ENCODE assay signal across 20 cellular contexts in the genomic region with DNA sequence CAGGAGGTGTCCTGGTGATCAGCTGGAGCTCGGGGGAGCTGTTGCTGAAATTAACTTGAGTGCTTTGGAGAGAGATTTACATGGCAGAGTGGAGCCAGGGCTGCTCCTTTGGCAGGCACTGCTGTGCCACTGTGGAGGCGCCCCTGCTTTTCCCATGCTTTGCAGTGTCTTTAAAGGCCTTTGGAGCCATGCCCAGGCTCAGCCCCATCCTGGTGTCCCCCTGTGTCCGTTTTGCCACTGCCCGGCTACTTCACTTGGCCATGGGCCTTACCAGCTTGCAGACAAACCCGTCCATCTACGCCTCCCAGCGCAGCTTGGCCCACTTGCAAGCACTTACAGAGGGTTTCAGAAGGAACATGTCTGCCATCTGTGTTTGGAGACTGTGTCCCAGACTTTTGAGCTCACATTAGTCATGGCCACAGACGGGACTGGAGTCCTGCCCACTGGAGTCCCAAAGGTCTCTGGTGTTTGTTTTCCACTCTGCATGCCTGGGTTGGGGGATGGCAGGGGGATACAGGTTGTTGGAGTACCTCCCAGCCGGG. TPM values are rescaled to one million over a fixed set of nuclear protein-coding genes. Genes with fewer than 3 reads are reported as not detected.
DNase-seq lines count a peak whose midpoint lies in the region; ATAC-seq, FAIRE-seq and TF ChIP-seq lines count a peak whose summit lies in the region.
"Had no signal": no experiment of that assay in that cellular context is flagged by ENCODE, and none has a peak within 500 bp of the region (broad histone marks: within the 10 kb centered on the region; RNA-seq: fewer than 3 reads in every experiment).

No MANE protein-coding gene starts in this region.

- WGBS in right cardiac atrium, result 48% methylated on average over 9 of the region's 9 CpGs

- H3K9me3 Mint-ChIP-seq in astrocyte (ENCODE audit: unreplicated experiment), result peaks cover 7% of the 10 kb centered on the region
- H3K9me3 Mint-ChIP-seq: activated CD4-positive, alpha-beta T cell treated with anti-CD3 and anti-CD28 coated beads, Interleukin-2, amount 10 ng/mL, durations not matched to agents 7 days and 5 days; activated naive CD4-positive, alpha-beta T cell treated with anti-CD3 and anti-CD28 coated beads, Interleukin-2, amount 50 U/mL, for 24 hours had no signal

- no peak overlapping the region for H3K27ac ChIP-seq in BLaER1 treated with 17β-estradiol and CSF1 and Interleukin-3, amounts not matched to agents 10 nM and 100 nM
- no peak overlapping the region for H3K27ac ChIP-seq in astrocyte (ENCODE audit: low read depth, low read length)
- peak overlapping the region; percentile 54 for H3K27ac ChIP-seq in right cardiac atrium (ENCODE audit: low read length)
- H3K27ac ChIP-seq: SJSA1 had no signal

- peak overlapping the region in 7 of 11 experiments; percentile 6 to 41 (median 31); a peak in 11 of 22 replicates for H3K4me2 ChIP-seq in BLaER1 treated with 17β-estradiol and CSF1 and Interleukin-3, amounts not matched to agents 10 nM and 100 nM
- no peak overlapping the region for H3K4me2 ChIP-seq in astrocyte (ENCODE audit: low read length)

- no peak for DNase-seq in astrocyte (ENCODE audit: low read depth)
- peak; percentile 81 to 90 (median 83) for DNase-seq in right cardiac atrium
- no peak for DNase-seq in sciatic nerve (ENCODE audit: low spot score)
- DNase-seq in NAMALWA (ENCODE audit: low spot score), result no peak
- DNase-seq in cortex of kidney (lab: John Stamatoyannopoulos, UW), result no peak
- DNase-seq: activated CD4-positive, alpha-beta T cell treated with anti-CD3 and anti-CD28 coated beads, Interleukin-2, amount 10 ng/mL, durations not matched to agents 7 days and 5 days; effector CD8-positive, alpha-beta T cell; NCI-H146; NCI-H526; T-helper 9 cell had no signal

- TF ChIP-seq CTCF in astrocyte (IDR thresholded peaks at IDR 0.05; ENCODE audit: insufficient read depth, low read depth, low read length), result no peak

- H3K36me3 ChIP-seq in BLaER1 treated with 17β-estradiol and CSF1 and Interleukin-3, amounts not matched to agents 10 nM and 100 nM, result no peaks in the 10 kb centered on the region; a peak in 1 of 22 replicates
- no peaks in the 10 kb centered on the region for H3K36me3 ChIP-seq in astrocyte (ENCODE audit: insufficient read depth, low read length)
- H3K36me3 ChIP-seq: breast epithelium, HAP-1, SJSA1 had no signal

- H3K27ac Mint-ChIP-seq in astrocyte (ENCODE audit: unreplicated experiment), result no peak overlapping the region
- H3K27ac Mint-ChIP-seq: activated CD4-positive, alpha-beta T cell treated with anti-CD3 and anti-CD28 coated beads, Interleukin-2, amount 10 ng/mL, durations not matched to agents 7 days and 5 days; activated naive CD4-positive, alpha-beta T cell treated with anti-CD3 and anti-CD28 coated beads, Interleukin-2, amount 50 U/mL, for 24 hours had no signal

- H3K27me3 Mint-ChIP-seq in astrocyte (ENCODE audit: low read depth, unreplicated experiment), result peaks cover 11% of the 10 kb centered on the region
- H3K27me3 Mint-ChIP-seq: activated naive CD4-positive, alpha-beta T cell treated with anti-CD3 and anti-CD28 coated beads, Interleukin-2, amount 50 U/mL, for 24 hours had no signal

- H3K27me3 ChIP-seq in BLaER1 treated with 17β-estradiol and CSF1 and Interleukin-3, amounts not matched to agents 10 nM and 100 nM, result no peaks in the 10 kb centered on the region
- H3K27me3 ChIP-seq in astrocyte (ENCODE audit: insufficient read depth, low read length) (peaks cover 21% of the 10 kb centered on the region), right cardiac atrium (ENCODE audit: control insufficient read depth, insufficient read depth) (no peaks in the 10 kb centered on the region)
- H3K27me3 ChIP-seq: breast epithelium had no signal

- H3K4me1 ChIP-seq in BLaER1 treated with 17β-estradiol and CSF1 and Interleukin-3, amounts not matched to agents 10 nM and 100 nM, result peaks cover 5 to 31% (median 12%) of the 10 kb centered on the region in 10 experiments; a peak in 14 of 20 replicates
- no peaks in the 10 kb centered on the region for H3K4me1 ChIP-seq in astrocyte (ENCODE audit: insufficient read depth, low read length)
- H3K4me1 ChIP-seq in right cardiac atrium (ENCODE audit: control insufficient read depth, insufficient read depth, low read length), result peaks cover 9% of the 10 kb centered on the region
- H3K4me1 ChIP-seq: breast epithelium, HAP-1, SJSA1 had no signal

- no peak overlapping the region for H3K4me3 ChIP-seq in BLaER1 treated with 17β-estradiol and CSF1 and Interleukin-3, amounts not matched to agents 10 nM and 100 nM
- no peak overlapping the region for H3K4me3 ChIP-seq in astrocyte (ENCODE audit: insufficient read depth, low read depth, low read length)
- no peak overlapping the region for H3K4me3 ChIP-seq in right cardiac atrium (ENCODE audit: low read length)
- H3K4me3 ChIP-seq: breast epithelium, HAP-1, SJSA1 had no signal

- no peak overlapping the region for H3K4me3 Mint-ChIP-seq in astrocyte (ENCODE audit: unreplicated experiment)
- H3K4me3 Mint-ChIP-seq: activated CD4-positive, alpha-beta T cell treated with anti-CD3 and anti-CD28 coated beads, Interleukin-2, amount 10 ng/mL, durations not matched to agents 7 days and 5 days; activated naive CD4-positive, alpha-beta T cell treated with anti-CD3 and anti-CD28 coated beads, Interleukin-2, amount 50 U/mL, for 24 hours had no signal

- intact Hi-C loops in right cardiac atrium (cut with DNase I), result no loop called here
- intact Hi-C loops in sciatic nerve (cut with DNase I), result no loop called here

- H3K79me2 ChIP-seq in astrocyte (ENCODE audit: insufficient read depth, low read length), result no peaks in the 10 kb centered on the region

- FAIRE-seq in astrocyte (lab: Jason Lieb, UNC), result no peak

- peak; percentile 75 to 82 for ATAC-seq in right cardiac atrium
- ATAC-seq in sciatic nerve, result peak; percentile 47
- ATAC-seq in GM21423 (IDR thresholded peaks at IDR 0.05; ENCODE audit: unreplicated experiment), result no peak
- ATAC-seq in GM21529 (IDR thresholded peaks at IDR 0.05; ENCODE audit: unreplicated experiment), result no peak

- H3K9me3 ChIP-seq in BLaER1 treated with 17β-estradiol and CSF1 and Interleukin-3, amounts not matched to agents 10 nM and 100 nM (replicated peaks in 1 of 11), result peaks cover 10 to 19% (median 14%) of the 10 kb centered on the region in 11 experiments
- H3K9me3 ChIP-seq in astrocyte (ENCODE audit: insufficient read depth, low read depth, low read length) (no peaks in the 10 kb centered on the region), right cardiac atrium (ENCODE audit: control insufficient read depth, low read length) (no peaks in the 10 kb centered on the region)
- H3K9me3 ChIP-seq: breast epithelium, HAP-1 had no signal

- peak overlapping the region; percentile 34 for H2AFZ ChIP-seq in astrocyte (ENCODE audit: low read depth, low read length)

- H3K4me1 Mint-ChIP-seq in astrocyte (ENCODE audit: low read depth, unreplicated experiment), result no peaks in the 10 kb centered on the region
- H3K4me1 Mint-ChIP-seq: activated naive CD4-positive, alpha-beta T cell treated with anti-CD3 and anti-CD28 coated beads, Interleukin-2, amount 50 U/mL, for 24 hours had no signal

- no peaks in the 10 kb centered on the region for H4K20me1 ChIP-seq in BLaER1 treated with 17β-estradiol and CSF1 and Interleukin-3, amounts not matched to agents 10 nM and 100 nM
- no peaks in the 10 kb centered on the region for H4K20me1 ChIP-seq in astrocyte (ENCODE audit: insufficient read depth, low read length)

- H3K36me3 Mint-ChIP-seq in astrocyte (ENCODE audit: low read depth, unreplicated experiment), result no peaks in the 10 kb centered on the region
- H3K36me3 Mint-ChIP-seq: activated naive CD4-positive, alpha-beta T cell treated with anti-CD3 and anti-CD28 coated beads, Interleukin-2, amount 50 U/mL, for 24 hours had no signal

- no peak overlapping the region for H3K9ac ChIP-seq in BLaER1 treated with 17β-estradiol and CSF1 and Interleukin-3, amounts not matched to agents 10 nM and 100 nM
- no peak overlapping the region for H3K9ac ChIP-seq in astrocyte (ENCODE audit: low read length)

RNA-seq across cellular contexts. Expression of a gene that starts 18.2 kb away (rescaled TPM):
- total RNA-seq in astrocyte (113 and 126 TPM in 2 replicates), right cardiac atrium (100 to 1,000 TPM; 185 to 236 (median 207) TPM), sciatic nerve (91.4 TPM)
- 549 TPM for polyA plus RNA-seq in right cardiac atrium

RNA-seq across cellular contexts. Expression of a gene that starts 25.3 kb away (rescaled TPM):
- total RNA-seq in astrocyte (not detected in 2 replicates), right cardiac atrium (1 to 10 TPM in 1 of 4 donors, under 1 TPM in 1, not detected in 2; 0.93 to 1.3 TPM), sciatic nerve (not detected)
- 2.6 TPM for polyA plus RNA-seq in right cardiac atrium
- total RNA-seq: activated CD4-positive, alpha-beta T cell treated with anti-CD3 and anti-CD28 coated beads, Interleukin-2, amount 10 ng/mL, durations not matched to agents 7 days and 5 days; HT-29; LHCN-M2; pulmonary artery endothelial cell; SJSA1 had no signal

RNA-seq across cellular contexts. Expression of a gene that starts 34.9 kb away (rescaled TPM):
- total RNA-seq in astrocyte (14.1 and 14.8 TPM in 2 replicates), right cardiac atrium (1 to 10 TPM; 4.6 to 7.3 (median 6.4) TPM), sciatic nerve (20.5 TPM)
- polyA plus RNA-seq in right cardiac atrium, result 3.0 TPM

Comparison
In these comparisons a context has a peak if more than half of its experiments do, and no peak if none do; other contexts are left out.
1. DNase-seq: peak in right cardiac atrium (3 of 3); none in astrocyte (single experiment), sciatic nerve (single experiment), NAMALWA (single experiment) and cortex of kidney (single experiment).
2. ATAC-seq: peak in right cardiac atrium (2 of 2) and sciatic nerve (single experiment); none in GM21423 (single experiment) and GM21529 (single experiment).